ENCODE assay signal across 8 cellular contexts in the genomic region with DNA sequence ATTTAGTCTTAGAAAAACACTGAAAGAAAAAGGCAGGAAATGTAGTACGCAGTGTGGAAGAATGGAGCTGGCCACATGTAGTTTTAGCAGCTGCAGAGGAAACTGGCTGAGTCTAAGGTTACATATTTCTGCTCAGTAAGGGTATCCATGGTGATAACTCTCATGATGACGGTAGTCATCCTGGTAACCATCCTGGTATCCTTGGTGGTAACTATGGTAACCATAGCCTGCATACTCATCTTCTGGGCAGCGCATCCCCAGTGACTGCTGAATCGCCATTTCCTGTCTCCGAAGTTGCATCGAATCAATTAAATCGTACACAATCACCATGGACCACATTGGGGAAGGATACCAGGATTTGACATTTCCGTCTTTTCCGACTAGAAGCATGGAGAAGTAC. TPM values are rescaled to one million over a fixed set of nuclear protein-coding genes. Genes with fewer than 3 reads are reported as not detected.
DNase-seq lines count a peak whose midpoint lies in the region; ATAC-seq, FAIRE-seq and TF ChIP-seq lines count a peak whose summit lies in the region.

No MANE protein-coding gene starts in this region.

- in situ Hi-C loops in K562 (cut with MboI): no loop called here

- TF ChIP-seq EP300 in K562 (IDR thresholded peaks at IDR 0.05; ENCODE audit: low read length): no peak

- no peak overlapping the region for H3K9ac ChIP-seq in K562 (ENCODE audit: insufficient read depth in 1 of 2, low read depth in 2 of 2, low read length in 2 of 2)

- H3K4me3 ChIP-seq in BJ (ENCODE audit: low read depth, low read length) (no peak overlapping the region), K562 (no peak overlapping the region), mesodermal cell (ENCODE audit: extremely low read depth, insufficient read depth, low read length, poor library complexity, severe bottlenecking) (no peak overlapping the region)

- H3K9me3 ChIP-seq in K562 (replicated peaks; ENCODE audit: control insufficient read depth, insufficient read depth, low read depth, low read length): no peaks in the 10 kb centered on the region; the same call in 1 of the 2 replicates
- no peaks in the 10 kb centered on the region for H3K9me3 ChIP-seq in mesodermal cell (ENCODE audit: control insufficient read depth, low read length)

- WGBS in K562 (ENCODE audit: insufficient coverage, low coverage, missing lambda C conversion rate): 30% methylated on average over 9 of the region's 9 CpGs
- WGBS in mesodermal cell (ENCODE audit: insufficient coverage in 2 of 2), 2 experiments: 93% methylated on average over 9 of the region's 9 CpGs

- DNase-seq in BJ (ENCODE audit: low read depth) (peak; percentile 55), Kasumi-1 (lab: John Stamatoyannopoulos, UW) (peak; percentile 36), K562 (ENCODE audit: extremely low read depth in 1 of 4, low spot score in 3 of 4) (no peak), SHP77 (lab: John Stamatoyannopoulos, UW) (no peak), CD1c-positive myeloid dendritic cell (ENCODE audit: extremely low spot score) (no peak), HuH-7 (ENCODE audit: low spot score) (no peak)

- H3K27ac ChIP-seq in K562 (ENCODE audit: extremely low read depth, low read depth, low read length): no peak overlapping the region
- H3K27ac ChIP-seq in mesodermal cell (ENCODE audit: low read depth, low read length, severe bottlenecking): peak overlapping the region; percentile 42

- no peaks in the 10 kb centered on the region for H3K79me2 ChIP-seq in K562 (ENCODE audit: control insufficient read depth, insufficient read depth, low read length)

- peaks cover 0 to 2% of the 10 kb centered on the region in 2 experiments; a peak in 1 of 5 replicates for H3K4me1 ChIP-seq in K562 (replicated peaks in 1 of 2; ENCODE audit: control insufficient read depth in 2 of 2, insufficient read depth in 2 of 2, low read length in 2 of 2)
- H3K4me1 ChIP-seq in mesodermal cell (ENCODE audit: control insufficient read depth, insufficient read depth, low read length, poor library complexity, severe bottlenecking): peaks cover 10% of the 10 kb centered on the region

- POLR2A ChIA-PET in BJ (lab: Charles Lee): no interaction called here
- POLR2A ChIA-PET in K562 (lab: Yijun Ruan, JAX): interaction anchor here (1.0 kb wide), 1 partner anchor 30 kb away, joined by 3 read pairs; no protein-coding TSS in a partner anchor

- H3K36me3 ChIP-seq in BJ (ENCODE audit: control insufficient read depth, insufficient read depth, low read length) (peaks cover 6% of the 10 kb centered on the region), K562 (ENCODE audit: control insufficient read depth, insufficient read depth, low read length) (no peaks in the 10 kb centered on the region), mesodermal cell (ENCODE audit: control insufficient read depth, insufficient read depth, low read length) (peaks cover 42% of the 10 kb centered on the region)

- H2AFZ ChIP-seq in K562 (ENCODE audit: low read depth, low read length): no peak overlapping the region

- H3K9me1 ChIP-seq in K562 (ENCODE audit: control insufficient read depth, insufficient read depth, low read length): no peaks in the 10 kb centered on the region

- no peaks in the 10 kb centered on the region for H4K20me1 ChIP-seq in K562 (replicated peaks; ENCODE audit: control insufficient read depth, insufficient read depth, low read length)

- no peak for FAIRE-seq in K562 (lab: Jason Lieb, UNC)

- BruUV-seq in K562 (replicated peaks; lab: Mats Ljungman, UMichigan): no TSS peak

- no peak overlapping the region for H3K4me2 ChIP-seq in K562 (ENCODE audit: insufficient read depth, low read length)

- H3K27me3 ChIP-seq in BJ (ENCODE audit: control insufficient read depth, insufficient read depth, low read length) (no peaks in the 10 kb centered on the region), K562 (ENCODE audit: control insufficient read depth in 2 of 2, insufficient read depth in 2 of 2, low read length in 2 of 2) (no peaks in the 10 kb centered on the region)

- intact Hi-C loops in K562 (cut with micrococcal nuclease): no loop called here

- no peak for TF ChIP-seq CTCF in BJ (IDR thresholded peaks at IDR 0.05; ENCODE audit: insufficient read depth, low read depth, low read length)
- TF ChIP-seq CTCF in K562 (IDR thresholded peaks at IDR 0.05 in 2 of 3, conservative IDR thresholded peaks at IDR 0.05 in 1 of 3; ENCODE audit: insufficient read depth in 2 of 3, low read depth in 1 of 3, low read length in 3 of 3): no peak

- TF ChIP-seq RAD21 in K562 (CRISPR knock-in tag; conservative IDR thresholded peaks at IDR 0.05 in 1 of 2, IDR thresholded peaks at IDR 0.05 in 1 of 2): no peak

- CTCF ChIA-PET in BJ (lab: Yijun Ruan, JAX) (interaction anchor here (1.6 kb wide), 1 partner anchor 15 kb away, joined by 3 read pairs; no protein-coding TSS in a partner anchor), K562 (lab: Yijun Ruan, JAX; ENCODE audit: low intra/inter-chr PET ratio) (no interaction called here)

- TF ChIP-seq POLR2A in K562 (conservative IDR thresholded peaks at IDR 0.05): no peak

- ATAC-seq in K562 (no peak), GM18517 (IDR thresholded peaks at IDR 0.05; ENCODE audit: unreplicated experiment) (no peak)

RNA-seq across cellular contexts. Expression of a gene that starts 35.7 kb away (rescaled TPM):
- polyA plus RNA-seq in BJ (2011; rRNA removed): 199 and 291 TPM in 2 replicates
- polyA minus RNA-seq in BJ (2011; rRNA and poly(A)+ RNA removed): 156 and 199 TPM in 2 replicates
- 0.56 TPM in 1 of 2 replicates, not detected in the other for total RNA-seq in K562 (2011; cell fraction: chromatin; rRNA removed; ENCODE audit: low replicate concordance)
- 0.39 TPM in 1 of 2 replicates, not detected in the other for total RNA-seq in K562 (2011; cell fraction: nucleolus; rRNA removed)
- 0.44 and 0.69 TPM in 2 replicates for total RNA-seq in K562 (2011; cell fraction: nucleoplasm; rRNA removed)
- 0.59 and 0.61 TPM in 2 replicates for total RNA-seq in K562 (2014; rRNA removed)
- total RNA-seq in K562 (2014; rRNA removed; fragmentation: Illumina TruSeq; extraction: Trizol): 0.69 and 1.5 TPM in 2 replicates
- total RNA-seq in K562 (2015; rRNA removed; fragmentation: Illumina TruSeq; extraction: Trizol): 1.5 and 1.6 TPM in 2 replicates
- total RNA-seq in K562 (2021): 1.4 and 2.2 TPM in 2 replicates
- polyA plus RNA-seq in K562 (2011; rRNA removed): 0.12 and 0.17 TPM in 2 replicates
- 0.10 TPM in 1 of 2 replicates, not detected in the other for polyA plus RNA-seq in K562 (2011; cell fraction: cytosol; rRNA removed)
- polyA plus RNA-seq in K562 (2011; cell fraction: nucleus; rRNA removed): 0.20 and 0.48 TPM in 2 replicates
- 2.2 and 5.9 TPM in 2 replicates for polyA plus RNA-seq in K562 (2012)
- 0.40 and 1.4 TPM in 2 replicates for polyA plus RNA-seq in K562 (2014; fragmentation: Illumina TruSeq; extraction: Trizol)
- 1 to 10 TPM in 1 of 2 experiments, under 1 TPM in 1; 0.73 to 2.0 TPM for polyA plus RNA-seq in K562 (2014; fragmentation: Nextera tagmentation; extraction: Ambion mirVana)
- polyA plus RNA-seq in K562 (2014; rRNA removed): 0.19 and 1.1 TPM in 2 replicates
- 0.25 TPM in 1 of 2 replicates, not detected in the other for polyA minus RNA-seq in K562 (2011; rRNA and poly(A)+ RNA removed)
- not detected in 2 replicates for polyA minus RNA-seq in K562 (2011; cell fraction: cytosol; rRNA and poly(A)+ RNA removed)
- 0.13 and 0.22 TPM in 2 replicates for polyA minus RNA-seq in K562 (2011; cell fraction: nucleus; rRNA and poly(A)+ RNA removed)
- 240 TPM for polyA plus RNA-seq in mesodermal cell (2013, experiment 1 of 2)
- polyA plus RNA-seq in mesodermal cell (2013, experiment 2 of 2): 244 TPM

RNA-seq across cellular contexts. Expression of a gene that starts 43.4 kb away (rescaled TPM):
- polyA plus RNA-seq in BJ (2011; rRNA removed) (29.4 and 57.7 TPM in 2 replicates), K562 (2011; rRNA removed) (10.5 and 11.9 TPM in 2 replicates), K562 (2014; fragmentation: Illumina TruSeq; extraction: Trizol) (8.4 and 9.7 TPM in 2 replicates), K562 (2014; fragmentation: Nextera tagmentation; extraction: Ambion mirVana) (10 to 100 TPM; 12.9 to 13.0 TPM), K562 (2014; rRNA removed) (4.9 and 8.0 TPM in 2 replicates)
- polyA minus RNA-seq in BJ (2011; rRNA and poly(A)+ RNA removed): 16.8 and 24.0 TPM in 2 replicates
- 2.8 and 10.1 TPM in 2 replicates for total RNA-seq in K562 (2011; cell fraction: chromatin; rRNA removed; ENCODE audit: low replicate concordance)
- total RNA-seq in K562 (2011; cell fraction: nucleolus; rRNA removed): 3.5 and 3.7 TPM in 2 replicates
- 4.8 and 7.8 TPM in 2 replicates for total RNA-seq in K562 (2011; cell fraction: nucleoplasm; rRNA removed)
- total RNA-seq in K562 (2014; rRNA removed) (4.0 and 6.7 TPM in 2 replicates), K562 (2014; rRNA removed; fragmentation: Illumina TruSeq; extraction: Trizol) (10.9 and 14.6 TPM in 2 replicates), K562 (2015; rRNA removed; fragmentation: Illumina TruSeq; extraction: Trizol) (7.8 and 9.6 TPM in 2 replicates), K562 (2021) (8.4 and 10.6 TPM in 2 replicates)
- 4.0 and 10.1 TPM in 2 replicates for polyA plus RNA-seq in K562 (2011; cell fraction: cytosol; rRNA removed)
- 4.9 and 6.2 TPM in 2 replicates for polyA plus RNA-seq in K562 (2011; cell fraction: nucleus; rRNA removed)
- 6.4 and 9.8 TPM in 2 replicates for polyA plus RNA-seq in K562 (2012)
- polyA minus RNA-seq in K562 (2011; rRNA and poly(A)+ RNA removed): 14.5 and 17.2 TPM in 2 replicates
- polyA minus RNA-seq in K562 (2011; cell fraction: cytosol; rRNA and poly(A)+ RNA removed): 9.2 and 11.0 TPM in 2 replicates
- 2.0 and 4.8 TPM in 2 replicates for polyA minus RNA-seq in K562 (2011; cell fraction: nucleus; rRNA and poly(A)+ RNA removed)
- 39.3 TPM for polyA plus RNA-seq in mesodermal cell (2013, experiment 1 of 2)
- 37.3 TPM for polyA plus RNA-seq in mesodermal cell (2013, experiment 2 of 2)

RNA-seq across cellular contexts. Expression of a gene that starts 43.5 kb away (rescaled TPM):
- polyA plus RNA-seq in BJ (2011; rRNA removed) (29.6 and 51.4 TPM in 2 replicates), K562 (2011; rRNA removed) (39.2 and 52.0 TPM in 2 replicates), K562 (2014; fragmentation: Illumina TruSeq; extraction: Trizol) (73.3 and 83.7 TPM in 2 replicates), K562 (2014; fragmentation: Nextera tagmentation; extraction: Ambion mirVana) (10 to 100 TPM; 48.7 to 60.9 TPM), K562 (2014; rRNA removed) (60.7 and 69.3 TPM in 2 replicates)
- polyA minus RNA-seq in BJ (2011; rRNA and poly(A)+ RNA removed): 24.9 and 26.6 TPM in 2 replicates
- total RNA-seq in K562 (2011; cell fraction: chromatin; rRNA removed; ENCODE audit: low replicate concordance): 13.8 and 25.1 TPM in 2 replicates
- 11.0 and 14.2 TPM in 2 replicates for total RNA-seq in K562 (2011; cell fraction: nucleolus; rRNA removed)
- total RNA-seq in K562 (2011; cell fraction: nucleoplasm; rRNA removed): 12.1 and 16.2 TPM in 2 replicates
- total RNA-seq in K562 (2014; rRNA removed) (92.1 and 107 TPM in 2 replicates), K562 (2014; rRNA removed; fragmentation: Illumina TruSeq; extraction: Trizol) (58.5 and 66.0 TPM in 2 replicates), K562 (2015; rRNA removed; fragmentation: Illumina TruSeq; extraction: Trizol) (63.8 and 67.0 TPM in 2 replicates), K562 (2021) (61.9 and 64.7 TPM in 2 replicates)
- polyA plus RNA-seq in K562 (2011; cell fraction: cytosol; rRNA removed): 25.5 and 30.8 TPM in 2 replicates
- polyA plus RNA-seq in K562 (2011; cell fraction: nucleus; rRNA removed): 15.2 and 16.3 TPM in 2 replicates
- polyA plus RNA-seq in K562 (2012): 53.5 and 66.3 TPM in 2 replicates
- polyA minus RNA-seq in K562 (2011; rRNA and poly(A)+ RNA removed): 61.4 and 63.4 TPM in 2 replicates
- polyA minus RNA-seq in K562 (2011; cell fraction: cytosol; rRNA and poly(A)+ RNA removed): 31.9 and 33.2 TPM in 2 replicates
- polyA minus RNA-seq in K562 (2011; cell fraction: nucleus; rRNA and poly(A)+ RNA removed): 18.2 and 25.7 TPM in 2 replicates
- 48.8 TPM for polyA plus RNA-seq in mesodermal cell (2013, experiment 1 of 2)
- 47.3 TPM for polyA plus RNA-seq in mesodermal cell (2013, experiment 2 of 2)

Comparison
In these comparisons a context has a peak if more than half of its experiments do, and no peak if none do; other contexts are left out.
1. DNase-seq: peak in BJ (single experiment) and Kasumi-1 (2 of 2); none in K562 (0 of 4), SHP77 (0 of 2), CD1c-positive myeloid dendritic cell (single experiment) and HuH-7 (single experiment).
2. RNA of a gene that starts 35.7 kb away (polyA plus RNA-seq): 199 to 291 TPM in BJ; 0.10 to 5.9 TPM in K562; every median in the first group is over 10 times any median in the second.